Comparison of ENCODE assay signal across 25 cellular contexts in the genomic region with DNA sequence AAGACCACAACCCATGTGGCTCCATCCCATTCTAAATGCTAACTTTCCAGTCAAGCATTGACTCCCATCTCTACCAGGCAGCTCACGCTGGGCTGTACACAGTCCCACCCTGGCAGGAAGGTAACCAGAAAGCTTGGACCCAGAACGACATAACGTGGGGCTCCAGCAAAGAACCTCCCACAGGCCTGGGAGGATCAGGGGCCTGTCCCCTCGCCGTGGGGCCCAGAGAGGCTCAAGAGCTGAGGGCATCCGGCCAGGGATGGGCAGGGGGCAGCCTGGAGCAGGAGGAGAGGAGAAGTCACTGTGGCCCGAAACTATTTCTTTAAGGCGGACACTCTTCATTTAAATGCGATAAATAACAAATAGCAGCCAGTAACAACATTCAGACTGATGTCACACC.
"Had no signal": no experiment of that assay in that cellular context is flagged by ENCODE, and none has a peak within 500 bp of the region (broad histone marks: within the 10 kb centered on the region; RNA-seq: fewer than 3 reads in every experiment).

No MANE protein-coding gene starts in this region.

- H3K4me3 Mint-ChIP-seq: dendritic cell treated with granulocyte-macrophage colony-stimulating factor and Interleukin-4, amounts not matched to agents 40 ng/mL and 50 ng/mL, for 4 days; effector memory CD8-positive, alpha-beta T cell; endodermal cell had no signal

- H3K9me3 ChIP-seq: colonic mucosa, esophagus squamous epithelium, gastrocnemius medialis had no signal

- ATAC-seq: effector memory CD8-positive, alpha-beta T cell; esophagus mucosa; foreskin keratinocyte; gastrocnemius medialis; gastroesophageal sphincter had no signal

- H3K4me1 Mint-ChIP-seq: endodermal cell had no signal

- DNase-seq: colonic mucosa; cortex of kidney; dermis blood vessel endothelial cell; dorsolateral prefrontal cortex; effector CD4-positive, alpha-beta T cell; effector CD8-positive, alpha-beta T cell; effector memory CD4-positive, alpha-beta T cell; effector memory CD8-positive, alpha-beta T cell; endodermal cell; erythroblast; esophagus squamous epithelium; foreskin fibroblast; foreskin keratinocyte; foreskin melanocyte; gastrocnemius medialis; glutamatergic neuron; head of caudate nucleus; heart left ventricle; heart right ventricle had no signal

- H3K4me1 ChIP-seq: colonic mucosa, esophagus squamous epithelium, foreskin keratinocyte, gastrocnemius medialis, gastroesophageal sphincter, heart left ventricle had no signal

- H3K4me3 ChIP-seq: colonic mucosa, coronary artery, dorsolateral prefrontal cortex, esophagus muscularis mucosa, esophagus squamous epithelium, gastrocnemius medialis, gastroesophageal sphincter, heart left ventricle, heart right ventricle had no signal

- H3K36me3 ChIP-seq: colonic mucosa, esophagus muscularis mucosa, esophagus squamous epithelium, gastrocnemius medialis, gastroesophageal sphincter, heart left ventricle, heart right ventricle had no signal

- H3K27ac Mint-ChIP-seq: dendritic cell treated with granulocyte-macrophage colony-stimulating factor and Interleukin-4, amounts not matched to agents 40 ng/mL and 50 ng/mL, for 4 days; effector memory CD8-positive, alpha-beta T cell; endodermal cell had no signal

- H3K27ac ChIP-seq: colonic mucosa, coronary artery, dorsolateral prefrontal cortex, epithelial cell of prostate, esophagus muscularis mucosa, esophagus squamous epithelium, foreskin keratinocyte, gastrocnemius medialis, gastroesophageal sphincter, heart left ventricle, heart right ventricle had no signal

- H3K9me3 Mint-ChIP-seq: dendritic cell treated with granulocyte-macrophage colony-stimulating factor and Interleukin-4, amounts not matched to agents 40 ng/mL and 50 ng/mL, for 4 days; effector memory CD8-positive, alpha-beta T cell had no signal

- H3K27me3 ChIP-seq: colonic mucosa, foreskin keratinocyte had no signal

- H3K27me3 Mint-ChIP-seq: dendritic cell treated with granulocyte-macrophage colony-stimulating factor and Interleukin-4, amounts not matched to agents 40 ng/mL and 50 ng/mL, for 4 days had no signal
